In genomic region chr1:6882414-6882813, GRCh38 we compare ENCODE assay signal across 24 cellular contexts.
"Had no signal": no experiment of that assay in that cellular context is flagged by ENCODE, and none has a peak within 500 bp of the region (broad histone marks: within the 10 kb centered on the region; RNA-seq: fewer than 3 reads in every experiment).

No MANE protein-coding gene starts in this region.

- H3K36me3 ChIP-seq: colonic mucosa, gastrocnemius medialis had no signal

- H3K27me3 ChIP-seq: colonic mucosa, dorsolateral prefrontal cortex, esophagus muscularis mucosa, esophagus squamous epithelium, foreskin keratinocyte, gastrocnemius medialis, gastroesophageal sphincter, heart left ventricle, heart right ventricle had no signal

- H3K27ac ChIP-seq: colonic mucosa, coronary artery, dorsolateral prefrontal cortex, epithelial cell of prostate, esophagus muscularis mucosa, esophagus squamous epithelium, foreskin keratinocyte, gastrocnemius medialis, gastroesophageal sphincter, heart left ventricle, heart right ventricle had no signal

- ATAC-seq: effector memory CD8-positive, alpha-beta T cell; esophagus mucosa; foreskin keratinocyte; gastrocnemius medialis; gastroesophageal sphincter; heart left ventricle; heart right ventricle had no signal

- DNase-seq: colonic mucosa; cortex of kidney; dermis blood vessel endothelial cell; dorsolateral prefrontal cortex; effector CD4-positive, alpha-beta T cell; effector CD8-positive, alpha-beta T cell; effector memory CD4-positive, alpha-beta T cell; effector memory CD8-positive, alpha-beta T cell; endodermal cell; erythroblast; esophagus squamous epithelium; foreskin fibroblast; foreskin keratinocyte; foreskin melanocyte; gastrocnemius medialis; glutamatergic neuron; head of caudate nucleus; heart left ventricle; heart right ventricle had no signal

- H3K9me3 ChIP-seq: colonic mucosa, esophagus muscularis mucosa, esophagus squamous epithelium, gastrocnemius medialis, gastroesophageal sphincter, heart left ventricle, heart right ventricle had no signal

- H3K4me3 ChIP-seq: colonic mucosa, coronary artery, dorsolateral prefrontal cortex, esophagus muscularis mucosa, esophagus squamous epithelium, gastrocnemius medialis, gastroesophageal sphincter, heart left ventricle, heart right ventricle had no signal

- H3K4me1 ChIP-seq: colonic mucosa, esophagus muscularis mucosa, foreskin keratinocyte, gastroesophageal sphincter, heart right ventricle had no signal
